1 cellular context compared by ENCODE assay signal in genomic region chr20:25644814-25645213, GRCh38.
A peak's percentile ranks its signal among the peaks of the same experiment; 100 is the strongest.
TF ChIP-seq lines count a peak whose summit lies in the region.

No MANE protein-coding gene starts in this region.

TF ChIP-seq in HepG2, 621 proteins besides CTCF, POLR2A, EP300 and RAD21:
- TF ChIP-seq ARID2 (CRISPR knock-in tag; IDR thresholded peaks at IDR 0.05; ENCODE audit: borderline replicate concordance) (no peak), ATF7 (IDR thresholded peaks at IDR 0.05) (peak; percentile 84; the same call in 1 of the 2 replicates), ATF7 (CRISPR knock-in tag; IDR thresholded peaks at IDR 0.05) (no peak), ZNF510 (CRISPR knock-in tag; IDR thresholded peaks at IDR 0.05; ENCODE audit: low read depth) (no peak), CREB1 (IDR thresholded peaks at IDR 0.05) (peak; percentile 44; the same call in 1 of the 2 replicates), CREB1 (CRISPR knock-in tag; IDR thresholded peaks at IDR 0.05) (no peak)
